Comparison of ENCODE assay signal across 28 cellular contexts in the genomic region with DNA sequence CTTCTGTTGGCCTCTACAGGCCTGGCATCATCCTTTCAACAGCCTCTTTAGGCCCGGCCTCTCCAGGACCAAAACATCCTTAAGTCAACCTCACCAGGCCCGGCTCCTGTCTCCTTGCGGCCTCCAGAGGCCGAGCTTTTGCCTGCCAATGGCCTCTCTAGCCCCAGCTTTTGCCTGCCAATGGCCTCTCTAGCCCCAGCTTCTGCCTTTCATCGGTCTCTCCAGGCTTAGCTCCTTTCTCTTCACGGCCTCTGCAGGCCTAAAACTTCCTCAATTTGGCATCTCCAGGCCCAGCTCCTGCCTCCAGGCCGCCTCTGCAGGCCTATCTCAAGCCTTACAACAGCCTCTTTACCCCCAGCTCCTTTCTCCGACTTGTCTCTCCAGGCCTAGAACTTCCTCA. TPM values are rescaled to one million over a fixed set of nuclear protein-coding genes. Genes with fewer than 3 reads are reported as not detected.
DNase-seq lines count a peak whose midpoint lies in the region; ATAC-seq and TF ChIP-seq lines count a peak whose summit lies in the region.
"Had no signal": no experiment of that assay in that cellular context is flagged by ENCODE, and none has a peak within 500 bp of the region (broad histone marks: within the 10 kb centered on the region; RNA-seq: fewer than 3 reads in every experiment).

No MANE protein-coding gene starts in this region.

- no peak overlapping the region for H2AFZ ChIP-seq in GM23338
- no peak overlapping the region for H2AFZ ChIP-seq in osteoblast (ENCODE audit: low read length)

- no peaks in the 10 kb centered on the region for H3K4me1 ChIP-seq in GM23338 (ENCODE audit: insufficient read depth)
- H3K4me1 ChIP-seq in osteoblast (ENCODE audit: insufficient read depth, low read length), result no peaks in the 10 kb centered on the region
- no peaks in the 10 kb centered on the region for H3K4me1 ChIP-seq in gastroesophageal sphincter
- H3K4me1 ChIP-seq: suprapubic skin had no signal

- no peak overlapping the region for H3K4me3 Mint-ChIP-seq in activated CD4-positive, alpha-beta T cell treated with anti-CD3 and anti-CD28 coated beads, Interleukin-2, amount 10 ng/mL, durations not matched to agents 24 days and 14 days
- no peak overlapping the region; the same call in 2 of the 3 replicates for H3K4me3 Mint-ChIP-seq in GM23338
- no peak overlapping the region for H3K4me3 Mint-ChIP-seq in central memory CD8-positive, alpha-beta T cell
- no peak overlapping the region for H3K4me3 Mint-ChIP-seq in activated T-helper 2 cell treated with anti-CD3 and anti-CD28 coated beads, Interferon-gamma antibody, Interleukin-2, Interleukin-4, amounts not matched to agents 10 μg/mL and 5 μg/mL and 100 μg/mL, durations not matched to agents 14 hours and 24 hours and 36 hours (ENCODE audit: low read depth)
- H3K4me3 Mint-ChIP-seq: nephron had no signal

- H4K20me1 ChIP-seq in GM23338 (replicated peaks; ENCODE audit: insufficient read depth), result no peaks in the 10 kb centered on the region
- H4K20me1 ChIP-seq in osteoblast (ENCODE audit: insufficient read depth, low read length), result no peaks in the 10 kb centered on the region

- H3K36me3 ChIP-seq in GM23338 (ENCODE audit: insufficient read depth), result no peaks in the 10 kb centered on the region
- no peaks in the 10 kb centered on the region for H3K36me3 ChIP-seq in osteoblast (ENCODE audit: insufficient read depth, low read length)
- H3K36me3 ChIP-seq in gastroesophageal sphincter, result peaks cover 0 to 50% of the 10 kb centered on the region in 2 donors
- H3K36me3 ChIP-seq: WERI-Rb-1 had no signal

- H3K4me3 ChIP-seq in GM23338 (no peak overlapping the region), osteoblast (ENCODE audit: insufficient read depth, low read length) (no peak overlapping the region), gastroesophageal sphincter (no peak overlapping the region)
- H3K4me3 ChIP-seq: dorsolateral prefrontal cortex, suprapubic skin had no signal

- H3K36me3 Mint-ChIP-seq in activated CD4-positive, alpha-beta T cell treated with anti-CD3 and anti-CD28 coated beads, Interleukin-2, amount 10 ng/mL, durations not matched to agents 24 days and 14 days (ENCODE audit: low read depth), result no peaks in the 10 kb centered on the region
- H3K36me3 Mint-ChIP-seq in GM23338 (ENCODE audit: low read depth), result peaks cover 17% of the 10 kb centered on the region; the same call in 2 of the 3 replicates
- no peaks in the 10 kb centered on the region for H3K36me3 Mint-ChIP-seq in central memory CD8-positive, alpha-beta T cell (ENCODE audit: insufficient read depth)
- H3K36me3 Mint-ChIP-seq in activated T-helper 2 cell treated with anti-CD3 and anti-CD28 coated beads, Interferon-gamma antibody, Interleukin-2, Interleukin-4, amounts not matched to agents 10 μg/mL and 5 μg/mL and 100 μg/mL, durations not matched to agents 14 hours and 24 hours and 36 hours (ENCODE audit: low read depth), result no peaks in the 10 kb centered on the region

- TF ChIP-seq CTCF in GM23338 (conservative IDR thresholded peaks at IDR 0.05; ENCODE audit: low read depth in 2 of 2) (no peak), osteoblast (IDR thresholded peaks at IDR 0.05; ENCODE audit: extremely low read depth, low read depth, low read length) (no peak), gastroesophageal sphincter (IDR thresholded peaks at IDR 0.05) (no peak)

- no peak for TF ChIP-seq EP300 in gastroesophageal sphincter (IDR thresholded peaks at IDR 0.05)

- intact Hi-C loops in activated CD4-positive, alpha-beta T cell treated with anti-CD3 and anti-CD28 coated beads, Interleukin-2, amount 10 ng/mL, durations not matched to agents 24 days and 14 days (cut with micrococcal nuclease), result no loop called here
- intact Hi-C loops in activated T-helper 2 cell treated with anti-CD3 and anti-CD28 coated beads, Interferon-gamma antibody, Interleukin-2, Interleukin-4, amounts not matched to agents 10 μg/mL and 5 μg/mL and 100 μg/mL, durations not matched to agents 14 hours and 24 hours and 36 hours (cut with micrococcal nuclease), result no loop called here

- no peaks in the 10 kb centered on the region for H3K4me1 Mint-ChIP-seq in activated CD4-positive, alpha-beta T cell treated with anti-CD3 and anti-CD28 coated beads, Interleukin-2, amount 10 ng/mL, durations not matched to agents 24 days and 14 days
- H3K4me1 Mint-ChIP-seq in GM23338, result no peaks in the 10 kb centered on the region; the same call in 2 of the 3 replicates
- H3K4me1 Mint-ChIP-seq in central memory CD8-positive, alpha-beta T cell, result no peaks in the 10 kb centered on the region
- H3K4me1 Mint-ChIP-seq in activated T-helper 2 cell treated with anti-CD3 and anti-CD28 coated beads, Interferon-gamma antibody, Interleukin-2, Interleukin-4, amounts not matched to agents 10 μg/mL and 5 μg/mL and 100 μg/mL, durations not matched to agents 14 hours and 24 hours and 36 hours (ENCODE audit: low read depth), result no peaks in the 10 kb centered on the region
- H3K4me1 Mint-ChIP-seq: nephron had no signal

- no peaks in the 10 kb centered on the region for H3K27me3 Mint-ChIP-seq in activated CD4-positive, alpha-beta T cell treated with anti-CD3 and anti-CD28 coated beads, Interleukin-2, amount 10 ng/mL, durations not matched to agents 24 days and 14 days
- peaks cover 8% of the 10 kb centered on the region for H3K27me3 Mint-ChIP-seq in GM23338 (ENCODE audit: insufficient read depth, low read depth, poor library complexity)
- H3K27me3 Mint-ChIP-seq in central memory CD8-positive, alpha-beta T cell, result no peaks in the 10 kb centered on the region
- H3K27me3 Mint-ChIP-seq in activated T-helper 2 cell treated with anti-CD3 and anti-CD28 coated beads, Interferon-gamma antibody, Interleukin-2, Interleukin-4, amounts not matched to agents 10 μg/mL and 5 μg/mL and 100 μg/mL, durations not matched to agents 14 hours and 24 hours and 36 hours (ENCODE audit: low read depth), result no peaks in the 10 kb centered on the region

- no peaks in the 10 kb centered on the region for H3K9me2 ChIP-seq in GM23338 (ENCODE audit: insufficient read depth)

- H3K9me3 ChIP-seq in osteoblast (ENCODE audit: low read depth, low read length) (no peaks in the 10 kb centered on the region), gastroesophageal sphincter (no peaks in the 10 kb centered on the region)
- H3K9me3 ChIP-seq: suprapubic skin had no signal

- H3K4me2 ChIP-seq in GM23338 (no peak overlapping the region), osteoblast (ENCODE audit: insufficient read depth, low read length) (no peak overlapping the region)

- no peak for DNase-seq in activated CD4-positive, alpha-beta T cell treated with anti-CD3 and anti-CD28 coated beads, Interleukin-2, amount 10 ng/mL, durations not matched to agents 24 days and 14 days
- no peak for DNase-seq in activated CD4-positive, alpha-beta T cell treated with anti-CD3 and anti-CD28 coated beads for 1 hour
- no peak for DNase-seq in GM23338 (ENCODE audit: low spot score)
- no peak for DNase-seq in central memory CD8-positive, alpha-beta T cell (ENCODE audit: low spot score in 2 of 2)
- peak; percentile 14 for DNase-seq in osteoblast (ENCODE audit: insufficient read length, low spot score, missing footprints)
- no peak for DNase-seq in activated T-helper 2 cell treated with anti-CD3 and anti-CD28 coated beads, Interferon-gamma antibody, Interleukin-2, Interleukin-4, amounts not matched to agents 10 μg/mL and 5 μg/mL and 100 μg/mL, durations not matched to agents 14 hours and 24 hours and 36 hours (ENCODE audit: low spot score)
- DNase-seq in epidermal melanocyte (ENCODE audit: insufficient read length, low spot score), result no peak
- DNase-seq: 8988T; activated CD4-positive, alpha-beta T cell treated with anti-CD3 and anti-CD28 coated beads, Interleukin-2, amount 50 U/mL, for 48 hours; activated CD8-positive, alpha-beta memory T cell treated with anti-CD3 and anti-CD28 coated beads, Interleukin-2, amount 50 U/mL, for 48 hours; activated gamma-delta T cell; cerebellar nuclear complex; DMS 273 treated with DMSO at 0.1 percent for 48 hours; dorsolateral prefrontal cortex; islet precursor cell; midbrain; NCI-H1105; NCI-H187 treated with DMSO at 0.1 percent for 48 hours; NCI-H524 treated with DMSO at 0.1 percent for 48 hours; right cardiac atrium; Right ventricle myocardium superior; stimulated activated CD4-positive, alpha-beta T cell treated with anti-CD3 and anti-CD28 coated beads, Interleukin-4, amount 100 ng/mL, for 1 hour; stimulated activated naive CD4-positive, alpha-beta T cell; WERI-Rb-1 had no signal

- H3K79me2 ChIP-seq in GM23338 (replicated peaks; ENCODE audit: insufficient read depth) (no peaks in the 10 kb centered on the region), osteoblast (ENCODE audit: insufficient read depth, low read length) (no peaks in the 10 kb centered on the region)

- H3K27ac ChIP-seq in GM23338 (ENCODE audit: low read depth) (no peak overlapping the region), osteoblast (ENCODE audit: low read depth, low read length) (no peak overlapping the region), gastroesophageal sphincter (no peak overlapping the region)
- H3K27ac ChIP-seq: dorsolateral prefrontal cortex, epithelial cell of prostate, suprapubic skin, WERI-Rb-1 had no signal

- peak overlapping the region; percentile 64 for H3K27ac Mint-ChIP-seq in activated CD4-positive, alpha-beta T cell treated with anti-CD3 and anti-CD28 coated beads, Interleukin-2, amount 10 ng/mL, durations not matched to agents 24 days and 14 days
- H3K27ac Mint-ChIP-seq in GM23338, result peak overlapping the region; percentile 88
- peak overlapping the region; percentile 78 for H3K27ac Mint-ChIP-seq in central memory CD8-positive, alpha-beta T cell (ENCODE audit: low read depth)
- H3K27ac Mint-ChIP-seq in activated T-helper 2 cell treated with anti-CD3 and anti-CD28 coated beads, Interferon-gamma antibody, Interleukin-2, Interleukin-4, amounts not matched to agents 10 μg/mL and 5 μg/mL and 100 μg/mL, durations not matched to agents 14 hours and 24 hours and 36 hours, result no peak overlapping the region
- H3K27ac Mint-ChIP-seq: nephron had no signal

- WGBS in gastroesophageal sphincter (ENCODE audit: low coverage in 1 of 2), 2 donors, result 89 to 91% methylated on average over 8 of the region's 8 CpGs

- TF ChIP-seq POLR2A in gastroesophageal sphincter (IDR thresholded peaks at IDR 0.05), result no peak

- H3K9me3 Mint-ChIP-seq in activated CD4-positive, alpha-beta T cell treated with anti-CD3 and anti-CD28 coated beads, Interleukin-2, amount 10 ng/mL, durations not matched to agents 24 days and 14 days, result no peaks in the 10 kb centered on the region
- H3K9me3 Mint-ChIP-seq in GM23338, result no peaks in the 10 kb centered on the region; the same call in 1 of the 3 replicates
- no peaks in the 10 kb centered on the region for H3K9me3 Mint-ChIP-seq in central memory CD8-positive, alpha-beta T cell
- H3K9me3 Mint-ChIP-seq in activated T-helper 2 cell treated with anti-CD3 and anti-CD28 coated beads, Interferon-gamma antibody, Interleukin-2, Interleukin-4, amounts not matched to agents 10 μg/mL and 5 μg/mL and 100 μg/mL, durations not matched to agents 14 hours and 24 hours and 36 hours, result no peaks in the 10 kb centered on the region
- H3K9me3 Mint-ChIP-seq: nephron had no signal

- H3F3A ChIP-seq in GM23338 (replicated peaks; ENCODE audit: low read depth), result no peaks in the 10 kb centered on the region

- ATAC-seq in GM23338 (no peak), gastroesophageal sphincter (no peak)
- ATAC-seq in central memory CD8-positive, alpha-beta T cell (replicated peaks; ENCODE audit: extremely low read depth, poor library complexity, severe bottlenecking), result no peak
- ATAC-seq: right cardiac atrium had no signal

- H3K27me3 ChIP-seq in GM23338 (ENCODE audit: insufficient read depth) (no peaks in the 10 kb centered on the region), osteoblast (ENCODE audit: insufficient read depth, low read length) (no peaks in the 10 kb centered on the region), gastroesophageal sphincter (no peaks in the 10 kb centered on the region)
- H3K27me3 ChIP-seq: dorsolateral prefrontal cortex, suprapubic skin had no signal

RNA-seq across cellular contexts. Expression of a gene that starts 15.8 kb away (rescaled TPM):
- 88.4 and 92.2 TPM in 2 replicates for total RNA-seq in activated CD4-positive, alpha-beta T cell treated with anti-CD3 and anti-CD28 coated beads, Interleukin-2, amount 10 ng/mL, durations not matched to agents 24 days and 14 days
- total RNA-seq in GM23338 (2014; rRNA removed; shearing (Covaris generic)), result 63.5 and 73.7 TPM in 2 replicates
- polyA plus RNA-seq in GM23338 (2016; fragmentation: Nextera tagmentation; extraction: Ambion mirVana), result 35.3 and 40.2 TPM in 2 replicates
- total RNA-seq in osteoblast (118 and 131 TPM in 2 replicates), gastroesophageal sphincter (100 to 1,000 TPM; 106 to 118 (median 111) TPM)
- total RNA-seq in activated T-helper 2 cell treated with anti-CD3 and anti-CD28 coated beads, Interferon-gamma antibody, Interleukin-2, Interleukin-4, amounts not matched to agents 10 μg/mL and 5 μg/mL and 100 μg/mL, durations not matched to agents 14 hours and 24 hours and 36 hours, result 82.2 and 83.6 TPM in 2 replicates
